Comparison of ENCODE assay signal across 1 cellular context in genomic region chr6:4403828-4404227, GRCh38.
TF ChIP-seq lines count a peak whose summit lies in the region.

No MANE protein-coding gene starts in this region.

TF ChIP-seq in IMR-90, 13 proteins besides CTCF, POLR2A, EP300 and RAD21:
- TF ChIP-seq SMC3 (IDR thresholded peaks at IDR 0.05; ENCODE audit: low read depth, low read length), result no peak
- no peak for TF ChIP-seq NFE2L2 (IDR thresholded peaks at IDR 0.05; ENCODE audit: low read depth, low read length)
- TF ChIP-seq MXI1 (IDR thresholded peaks at IDR 0.05; ENCODE audit: borderline replicate concordance, low read depth, low read length), result no peak
- TF ChIP-seq RFX5 (IDR thresholded peaks at IDR 0.05; ENCODE audit: low read depth, low read length), result no peak
- TF ChIP-seq BHLHE40 (IDR thresholded peaks at IDR 0.05; ENCODE audit: low read depth, low read length), result no peak
- TF ChIP-seq, protein P1, sequence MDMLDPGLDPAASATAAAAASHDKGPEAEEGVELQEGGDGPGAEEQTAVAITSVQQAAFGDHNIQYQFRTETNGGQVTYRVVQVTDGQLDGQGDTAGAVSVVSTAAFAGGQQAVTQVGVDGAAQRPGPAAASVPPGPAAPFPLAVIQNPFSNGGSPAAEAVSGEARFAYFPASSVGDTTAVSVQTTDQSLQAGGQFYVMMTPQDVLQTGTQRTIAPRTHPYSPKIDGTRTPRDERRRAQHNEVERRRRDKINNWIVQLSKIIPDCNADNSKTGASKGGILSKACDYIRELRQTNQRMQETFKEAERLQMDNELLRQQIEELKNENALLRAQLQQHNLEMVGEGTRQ (IDR thresholded peaks at IDR 0.05; ENCODE audit: low read depth, low read length), result no peak
- TF ChIP-seq MAFK (IDR thresholded peaks at IDR 0.05; ENCODE audit: low read depth, low read length), result no peak
- no peak for TF ChIP-seq FOS (IDR thresholded peaks at IDR 0.05; ENCODE audit: low read depth, low read length)
- TF ChIP-seq CEBPB (IDR thresholded peaks at IDR 0.05; ENCODE audit: low read depth, low read length), result no peak
- no peak for TF ChIP-seq RCOR1 (IDR thresholded peaks at IDR 0.05; ENCODE audit: insufficient replicate concordance, low read length)
- no peak for TF ChIP-seq MAZ (IDR thresholded peaks at IDR 0.05; ENCODE audit: borderline replicate concordance, low read depth, low read length)
- no peak for TF ChIP-seq ELK1 (IDR thresholded peaks at IDR 0.05; ENCODE audit: borderline replicate concordance, low read depth, low read length)
- no peak for TF ChIP-seq CHD1 (IDR thresholded peaks at IDR 0.05; ENCODE audit: low read depth, low read length)
